Comparison of ENCODE assay signal across 8 cellular contexts in the genomic region with DNA sequence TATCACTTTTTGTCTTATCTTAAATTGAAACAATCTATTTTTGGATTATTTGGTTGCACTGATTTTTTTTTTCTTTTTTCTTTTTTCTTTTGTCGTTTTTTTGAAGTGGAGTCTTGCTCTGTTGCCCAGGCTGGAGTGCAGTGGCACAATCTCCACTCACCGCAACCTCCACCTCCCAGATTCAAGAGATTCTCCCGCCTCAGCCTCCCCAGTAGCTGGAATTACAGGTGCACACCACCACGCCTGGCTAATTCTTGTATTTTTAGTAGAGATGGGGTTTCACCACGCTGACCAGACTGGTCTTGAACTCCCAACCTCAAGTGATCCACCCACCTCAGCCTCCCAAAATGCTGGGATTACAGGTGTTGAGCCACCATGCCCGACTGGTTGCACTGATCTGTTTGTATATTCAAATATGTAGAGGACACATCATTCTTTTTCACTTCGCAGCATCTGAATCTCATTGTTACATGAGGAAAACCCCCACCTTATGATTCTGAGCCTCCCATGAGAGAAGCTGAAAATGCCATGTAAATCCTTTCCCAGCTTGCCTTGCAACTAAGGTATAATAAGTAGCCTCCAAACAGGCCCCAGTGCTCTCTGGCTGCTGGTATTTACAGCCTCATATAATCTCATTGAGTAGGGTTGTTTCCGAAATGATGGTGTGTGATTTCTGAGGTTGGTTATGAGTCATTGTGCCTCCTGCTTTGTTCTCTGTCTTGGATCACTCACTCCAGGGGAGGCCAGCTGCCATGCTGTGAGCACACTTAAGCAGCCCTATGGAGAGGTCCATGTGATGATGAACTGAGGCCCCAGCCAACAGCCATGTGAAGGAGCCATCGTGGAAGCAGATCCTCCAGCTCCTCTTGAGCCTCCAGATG. TPM values are rescaled to one million over a fixed set of nuclear protein-coding genes. Genes with fewer than 3 reads are reported as not detected.
DNase-seq lines count a peak whose midpoint lies in the region; ATAC-seq and TF ChIP-seq lines count a peak whose summit lies in the region.

No MANE protein-coding gene starts in this region.

- no peaks in the 10 kb centered on the region for H3K36me3 Mint-ChIP-seq in IgD-negative memory B cell

- TF ChIP-seq CTCF in GM12865 (IDR thresholded peaks at IDR 0.05; ENCODE audit: insufficient read depth, low read depth, low read length, missing control alignments), result no peak
- no peak for TF ChIP-seq CTCF in gastrocnemius medialis (IDR thresholded peaks at IDR 0.05 in 4 of 5, conservative IDR thresholded peaks at IDR 0.05 in 1 of 5)
- TF ChIP-seq CTCF in adrenal gland (IDR thresholded peaks at IDR 0.05), result no peak

- peak overlapping the region in 1 of 4 donors; percentile 57 for H3K27ac ChIP-seq in gastrocnemius medialis
- H3K27ac ChIP-seq in adrenal gland, result no peak overlapping the region

- peak; percentile 97 for DNase-seq in GM12865 (ENCODE audit: low read depth)
- DNase-seq in activated CD8-positive, alpha-beta memory T cell treated with anti-CD3 and anti-CD28 coated beads, Interleukin-2, amount 50 U/mL, for 48 hours, result peak; percentile 75
- DNase-seq in gastrocnemius medialis, result peak; percentile 37 to 38
- DNase-seq in amygdala (lab: John Stamatoyannopoulos, UW), result no peak
- DNase-seq in adrenal gland, result no peak
- DNase-seq in RPMI8226, result no peak

- peak overlapping the region; percentile 74 for H3K4me3 ChIP-seq in GM12865 (ENCODE audit: low read depth, low read length)
- H3K4me3 ChIP-seq in gastrocnemius medialis, result no peak overlapping the region
- H3K4me3 ChIP-seq in adrenal gland, result no peak overlapping the region

- peak overlapping the region in 3 of 4 donors; percentile 17 to 81 (median 35) for H3K4me3 Mint-ChIP-seq in IgD-negative memory B cell

- intact Hi-C loops in gastrocnemius medialis (cut with DNase I; ENCODE audit: low total_unique reads), result loop anchor here (5.0 kb wide), 2 partner anchors 362 to 1182 kb away; partner anchors contain the start of gene WASHC4
- intact Hi-C loops in adrenal gland (cut with DNase I), result loop anchor here in 1 of 2 donors (10.0 kb wide), 1 partner anchor 50 kb away; no protein-coding TSS in a partner anchor

- peaks cover 8 to 29% (median 22%) of the 10 kb centered on the region in 3 donors for H3K4me1 Mint-ChIP-seq in IgD-negative memory B cell

- TF ChIP-seq POLR2A in gastrocnemius medialis (IDR thresholded peaks at IDR 0.05) (no peak), adrenal gland (IDR thresholded peaks at IDR 0.05) (no peak)

- H3K27ac Mint-ChIP-seq in IgD-negative memory B cell, result peak overlapping the region in 2 of 3 donors; percentile 73 to 85

- H3K4me1 ChIP-seq in gastrocnemius medialis, result peaks cover 22 to 26% of the 10 kb centered on the region in 2 donors
- H3K4me1 ChIP-seq in adrenal gland (replicated peaks in 1 of 2), result no peaks in the 10 kb centered on the region

- H3K9me3 ChIP-seq in gastrocnemius medialis, result no peaks in the 10 kb centered on the region
- H3K9me3 ChIP-seq in adrenal gland (replicated peaks in 1 of 3), result no peaks in the 10 kb centered on the region

- in situ Hi-C loops in gastrocnemius medialis (cut with MboI; ENCODE audit: low sequenced_read_pairs in 4 of 4), result loop anchor here in 2 of 4 donors (25.0 kb wide), 2 partner anchors 187 to 362 kb away; no protein-coding TSS in a partner anchor

- ATAC-seq in GM21526 (IDR thresholded peaks at IDR 0.05; ENCODE audit: low FRiP score, unreplicated experiment) (peak; percentile 35), gastrocnemius medialis (peak in 1 of 2 donors; percentile 7)

- H3K27me3 ChIP-seq in gastrocnemius medialis (no peaks in the 10 kb centered on the region), adrenal gland (no peaks in the 10 kb centered on the region)

- H3K36me3 ChIP-seq in gastrocnemius medialis (no peaks in the 10 kb centered on the region), adrenal gland (replicated peaks in 1 of 2) (no peaks in the 10 kb centered on the region)

- WGBS in adrenal gland, 4 donors, result 72 to 86% (median 79%) methylated on average over 8 to 9 of the region's 9 CpGs

- no peaks in the 10 kb centered on the region for H3K9me3 Mint-ChIP-seq in IgD-negative memory B cell

- peaks cover 3% of the 10 kb centered on the region for H3K27me3 Mint-ChIP-seq in IgD-negative memory B cell

RNA-seq across cellular contexts. Expression of gene HSP90B1, which starts 5.2 kb away (rescaled TPM):
- polyA plus RNA-seq in IgD-negative memory B cell (274 TPM), adrenal gland (1,000 to 10,000 TPM in 1 of 3 donors, 100 to 1,000 TPM in 2; 287 to 1,629 (median 551) TPM)
- total RNA-seq in gastrocnemius medialis (10 to 100 TPM; 60.3 to 94.8 (median 79.3) TPM), adrenal gland (1,000 to 10,000 TPM in 1 of 8 donors, 100 to 1,000 TPM in 7; 241 to 1,575 (median 506) TPM)

RNA-seq across cellular contexts. Expression of gene TDG, which starts 40.7 kb away (rescaled TPM):
- 19.3 TPM for polyA plus RNA-seq in IgD-negative memory B cell
- 10 to 100 TPM in 2 of 4 donors, 1 to 10 TPM in 2; 5.1 to 17.5 (median 9.0) TPM for total RNA-seq in gastrocnemius medialis
- total RNA-seq in adrenal gland, result 10 to 100 TPM in 6 of 8 donors, 1 to 10 TPM in 2; 3.1 to 33.4 (median 19.9) TPM
- polyA plus RNA-seq in adrenal gland, result 10 to 100 TPM; 19.5 to 24.5 (median 21.9) TPM

Comparison
In these comparisons a context has a peak if more than half of its experiments do, and no peak if none do; other contexts are left out.
1. DNase-seq: peak in GM12865 (single experiment), activated CD8-positive, alpha-beta memory T cell treated with anti-CD3 and anti-CD28 coated beads, Interleukin-2, amount 50 U/mL, for 48 hours (single experiment) and gastrocnemius medialis (2 of 2); none in amygdala (0 of 56), adrenal gland (0 of 7) and RPMI8226 (single experiment).